Comparison of ENCODE assay signal across 1 cellular context in genomic region chr7:94642838-94643653, GRCh38.
TF ChIP-seq lines count a peak whose summit lies in the region.

No MANE protein-coding gene starts in this region.

TF ChIP-seq in HepG2, 621 proteins besides CTCF, POLR2A, EP300 and RAD21 (continued from another document and continues in another):
- TF ChIP-seq MXD3 (CRISPR knock-in tag; IDR thresholded peaks at IDR 0.05), result no peak
- no peak for TF ChIP-seq RBM39 (IDR thresholded peaks at IDR 0.05; ENCODE audit: low read depth, low read length, poor library complexity, severe bottlenecking)
- no peak for TF ChIP-seq RAD51 (IDR thresholded peaks at IDR 0.05; ENCODE audit: borderline replicate concordance)
- TF ChIP-seq KDM6A (CRISPR knock-in tag; IDR thresholded peaks at IDR 0.05; ENCODE audit: low read depth), result peak; percentile 55
- 0 out of 2 replicates have a peak, but pooled peaks have one; percentile 66 for TF ChIP-seq KAT7 (CRISPR knock-in tag; IDR thresholded peaks at IDR 0.05; ENCODE audit: borderline replicate concordance)
- TF ChIP-seq ZBTB3 (CRISPR knock-in tag; IDR thresholded peaks at IDR 0.05; ENCODE audit: borderline replicate concordance, low read depth), result 0 out of 2 replicates have a peak, but pooled peaks have one; percentile 63
- no peak; the same call in 1 of the 2 replicates for TF ChIP-seq ZNF569 (CRISPR knock-in tag; IDR thresholded peaks at IDR 0.05; ENCODE audit: borderline replicate concordance)
- TF ChIP-seq CHD4 (IDR thresholded peaks at IDR 0.05; ENCODE audit: borderline replicate concordance, low read length), result no peak
- peak; percentile 77; the same call in 1 of the 2 replicates for TF ChIP-seq NR2F6 (IDR thresholded peaks at IDR 0.05)
- peak; percentile 53 for TF ChIP-seq NR2F6 (CRISPR knock-in tag; IDR thresholded peaks at IDR 0.05)
- TF ChIP-seq ZNF234 (CRISPR knock-in tag; conservative IDR thresholded peaks at IDR 0.05), result no peak
- peak; percentile 61; the same call in 1 of the 2 replicates for TF ChIP-seq ELF3 (CRISPR knock-in tag; IDR thresholded peaks at IDR 0.05)
- no peak for TF ChIP-seq ZZZ3 (CRISPR knock-in tag; IDR thresholded peaks at IDR 0.05; ENCODE audit: borderline replicate concordance)
- no peak for TF ChIP-seq ZNF383 (CRISPR knock-in tag; IDR thresholded peaks at IDR 0.05; ENCODE audit: borderline replicate concordance)
- TF ChIP-seq HMGXB4 (CRISPR knock-in tag; IDR thresholded peaks at IDR 0.05; ENCODE audit: borderline replicate concordance in 1 of 2, low read depth in 1 of 2), result peak in 1 of 2 experiments; percentile 60; a peak in 1 of 4 replicates
- peak; percentile 32; the same call in 1 of the 2 replicates for TF ChIP-seq GABPB1 (CRISPR knock-in tag; IDR thresholded peaks at IDR 0.05)
- no peak for TF ChIP-seq THAP9 (CRISPR knock-in tag; IDR thresholded peaks at IDR 0.05; ENCODE audit: borderline replicate concordance)
- peak; percentile 43 for TF ChIP-seq ZEB1 (IDR thresholded peaks at IDR 0.05; ENCODE audit: insufficient replicate concordance, low read depth)
- TF ChIP-seq MLX (CRISPR knock-in tag; IDR thresholded peaks at IDR 0.05), result peak; percentile 86
- peak; percentile 83 for TF ChIP-seq PITX1 (CRISPR knock-in tag; IDR thresholded peaks at IDR 0.05)
- no peak for TF ChIP-seq ZNF709 (CRISPR knock-in tag; IDR thresholded peaks at IDR 0.05)
- no peak for TF ChIP-seq CHCHD3 (CRISPR knock-in tag; IDR thresholded peaks at IDR 0.05)
- peak; percentile 70 for TF ChIP-seq KAT8 (CRISPR knock-in tag; IDR thresholded peaks at IDR 0.05)
- TF ChIP-seq AHDC1 (CRISPR knock-in tag; IDR thresholded peaks at IDR 0.05; ENCODE audit: borderline replicate concordance), result peak; percentile 100
- TF ChIP-seq PBX2 (CRISPR knock-in tag; IDR thresholded peaks at IDR 0.05), result no peak
- peak; percentile 99 for TF ChIP-seq ZNF710 (CRISPR knock-in tag; IDR thresholded peaks at IDR 0.05; ENCODE audit: borderline replicate concordance)
- no peak for TF ChIP-seq ZNF282 (IDR thresholded peaks at IDR 0.05; ENCODE audit: partially characterized antibody)
- TF ChIP-seq SP5 (CRISPR knock-in tag; IDR thresholded peaks at IDR 0.05; ENCODE audit: borderline replicate concordance, low read depth), result peak; percentile 45; the same call in 1 of the 2 replicates
- TF ChIP-seq SNAPC4 (CRISPR knock-in tag; IDR thresholded peaks at IDR 0.05), result no peak
- peak; percentile 92 for TF ChIP-seq BCL6 (CRISPR knock-in tag; IDR thresholded peaks at IDR 0.05)
- TF ChIP-seq ZNF24 (IDR thresholded peaks at IDR 0.05), result peak; percentile 76
- no peak for TF ChIP-seq EZH2 (conservative IDR thresholded peaks at IDR 0.05; ENCODE audit: low read depth, low read length)
- TF ChIP-seq ZNF589 (CRISPR knock-in tag; conservative IDR thresholded peaks at IDR 0.05), result no peak
- TF ChIP-seq ZNF264 (CRISPR knock-in tag; IDR thresholded peaks at IDR 0.05), result 0 out of 2 replicates have a peak, but pooled peaks have one; percentile 64
- peak; percentile 51 for TF ChIP-seq FOXA1 (IDR thresholded peaks at IDR 0.05)
- TF ChIP-seq FOXA1 (CRISPR knock-in tag; IDR thresholded peaks at IDR 0.05), result peak; percentile 78
- no peak for TF ChIP-seq ZNF564 (CRISPR knock-in tag; IDR thresholded peaks at IDR 0.05)
- TF ChIP-seq AGO1 (IDR thresholded peaks at IDR 0.05; ENCODE audit: low read depth, low read length, poor library complexity, severe bottlenecking), result no peak
- peak; percentile 56; the same call in 1 of the 2 replicates for TF ChIP-seq HOXD1 (CRISPR knock-in tag; IDR thresholded peaks at IDR 0.05)
- no peak for TF ChIP-seq ZNF629 (CRISPR knock-in tag; conservative IDR thresholded peaks at IDR 0.05)
- TF ChIP-seq TFAP4 (IDR thresholded peaks at IDR 0.05; ENCODE audit: borderline replicate concordance, low read depth), result 0 out of 2 replicates have a peak, but pooled peaks have one; percentile 41
- TF ChIP-seq HNF4A (CRISPR knock-in tag; IDR thresholded peaks at IDR 0.05), result peak; percentile 91
- TF ChIP-seq RARA (CRISPR knock-in tag; IDR thresholded peaks at IDR 0.05), result peak; percentile 84
